Comparison of ENCODE assay signal across 1 cellular context in the genomic region with DNA sequence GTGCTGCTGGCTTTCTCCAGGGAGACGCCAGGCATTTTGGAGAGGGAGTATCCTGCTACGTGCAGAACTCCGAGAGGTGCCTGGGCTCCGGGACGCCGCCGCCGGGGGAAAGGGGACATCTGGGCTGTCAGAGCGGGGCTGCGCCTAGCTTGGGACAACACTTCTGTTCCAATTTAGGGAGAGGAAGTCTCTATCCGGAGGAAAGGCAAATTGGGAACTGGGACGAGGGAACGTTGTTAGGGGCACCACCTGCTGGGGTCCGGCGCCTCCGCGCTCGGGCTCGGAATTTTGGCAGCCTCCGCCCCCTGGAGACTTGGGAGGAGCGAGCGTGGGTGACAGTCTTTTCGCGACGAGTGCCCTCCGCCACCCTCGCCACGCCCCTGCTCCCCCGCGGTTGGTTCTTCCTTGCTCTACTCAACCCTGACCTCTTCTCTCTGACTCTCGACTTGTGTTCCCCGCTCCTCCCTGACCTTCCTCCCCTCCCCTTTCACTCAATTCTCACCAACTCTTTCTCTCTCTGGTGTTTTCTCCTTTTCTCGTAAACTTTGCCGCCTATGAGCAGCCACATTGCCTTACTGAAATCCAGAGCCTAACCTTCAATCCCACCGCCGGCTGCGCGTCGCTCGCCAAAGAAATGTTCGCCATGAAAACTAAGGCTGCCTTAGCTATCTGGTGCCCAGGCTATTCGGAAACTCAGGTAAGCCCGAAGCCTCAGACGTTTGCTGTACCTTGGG.
TF ChIP-seq lines count a peak whose summit lies in the region.

No MANE protein-coding gene starts in this region.

TF ChIP-seq in K562, 482 proteins besides CTCF, POLR2A, EP300 and RAD21 (continued from another document and continues in another):
- TF ChIP-seq, protein P1, sequence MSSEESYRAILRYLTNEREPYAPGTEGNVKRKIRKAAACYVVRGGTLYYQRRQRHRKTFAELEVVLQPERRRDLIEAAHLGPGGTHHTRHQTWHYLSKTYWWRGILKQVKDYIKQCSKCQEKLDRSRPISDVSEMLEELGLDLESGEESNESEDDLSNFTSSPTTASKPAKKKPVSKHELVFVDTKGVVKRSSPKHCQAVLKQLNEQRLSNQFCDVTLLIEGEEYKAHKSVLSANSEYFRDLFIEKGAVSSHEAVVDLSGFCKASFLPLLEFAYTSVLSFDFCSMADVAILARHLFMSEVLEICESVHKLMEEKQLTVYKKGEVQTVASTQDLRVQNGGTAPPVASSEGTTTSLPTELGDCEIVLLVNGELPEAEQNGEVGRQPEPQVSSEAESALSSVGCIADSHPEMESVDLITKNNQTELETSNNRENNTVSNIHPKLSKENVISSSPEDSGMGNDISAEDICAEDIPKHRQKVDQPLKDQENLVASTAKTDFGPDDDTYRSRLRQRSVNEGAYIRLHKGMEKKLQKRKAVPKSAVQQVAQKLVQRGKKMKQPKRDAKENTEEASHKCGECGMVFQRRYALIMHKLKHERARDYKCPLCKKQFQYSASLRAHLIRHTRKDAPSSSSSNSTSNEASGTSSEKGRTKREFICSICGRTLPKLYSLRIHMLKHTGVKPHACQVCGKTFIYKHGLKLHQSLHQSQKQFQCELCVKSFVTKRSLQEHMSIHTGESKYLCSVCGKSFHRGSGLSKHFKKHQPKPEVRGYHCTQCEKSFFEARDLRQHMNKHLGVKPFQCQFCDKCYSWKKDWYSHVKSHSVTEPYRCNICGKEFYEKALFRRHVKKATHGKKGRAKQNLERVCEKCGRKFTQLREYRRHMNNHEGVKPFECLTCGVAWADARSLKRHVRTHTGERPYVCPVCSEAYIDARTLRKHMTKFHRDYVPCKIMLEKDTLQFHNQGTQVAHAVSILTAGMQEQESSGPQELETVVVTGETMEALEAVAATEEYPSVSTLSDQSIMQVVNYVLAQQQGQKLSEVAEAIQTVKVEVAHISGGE (CRISPR knock-in tag; IDR thresholded peaks at IDR 0.05), result peak in 1 of 3 experiments; percentile 74; a peak in 2 of 6 replicates
- TF ChIP-seq SMARCE1 (IDR thresholded peaks at IDR 0.05) (0 out of 2 replicates have a peak, but pooled peaks have one; percentile 26), SMC3 (conservative IDR thresholded peaks at IDR 0.05; ENCODE audit: insufficient read depth, low read depth, low read length) (no peak), MTA1 (IDR thresholded peaks at IDR 0.05; ENCODE audit: borderline replicate concordance) (peak; percentile 53; the same call in 1 of the 2 replicates), SRSF9 (IDR thresholded peaks at IDR 0.05; ENCODE audit: borderline replicate concordance, low read depth, low read length) (no peak), SAFB2 (IDR thresholded peaks at IDR 0.05; ENCODE audit: borderline replicate concordance, low read depth, low read length, severe bottlenecking) (no peak), ZNF217 (CRISPR knock-in tag; IDR thresholded peaks at IDR 0.05) (no peak), SRSF7 (optimal IDR thresholded peaks at IDR 0.05; ENCODE audit: low read depth, low read length) (no peak), HMGN3 (IDR thresholded peaks at IDR 0.05; ENCODE audit: borderline replicate concordance, extremely low read depth, insufficient read length, low read depth, low read length) (peak; percentile 28), LCOR (CRISPR knock-in tag; IDR thresholded peaks at IDR 0.05) (peak; percentile 41; the same call in 1 of the 2 replicates), NCOA1 (IDR thresholded peaks at IDR 0.05; ENCODE audit: low read depth) (no peak), ZNF57 (CRISPR knock-in tag; IDR thresholded peaks at IDR 0.05) (no peak), TCFL5 (CRISPR knock-in tag; conservative IDR thresholded peaks at IDR 0.05) (no peak), MYC (IDR thresholded peaks at IDR 0.05; ENCODE audit: low read depth, low read length) (peak; percentile 11; the same call in 1 of the 2 replicates), MYC (CRISPR knock-in tag; IDR thresholded peaks at IDR 0.05; ENCODE audit: borderline replicate concordance, low read depth) (no peak), TAL1 (IDR thresholded peaks at IDR 0.05) (no peak), STAG1 (CRISPR knock-in tag; IDR thresholded peaks at IDR 0.05; ENCODE audit: borderline replicate concordance) (no peak), BHLHE40 (IDR thresholded peaks at IDR 0.05; ENCODE audit: low read length) (0 out of 2 replicates have a peak, but pooled peaks have one; percentile 36), HDAC8 (tag; IDR thresholded peaks at IDR 0.05) (no peak), CREM (IDR thresholded peaks at IDR 0.05; ENCODE audit: low read depth) (0 out of 2 replicates have a peak, but pooled peaks have one; percentile 37), RFX1 (IDR thresholded peaks at IDR 0.05) (no peak), ZNF584 (CRISPR knock-in tag; IDR thresholded peaks at IDR 0.05; ENCODE audit: low read depth) (no peak), PHF8 (IDR thresholded peaks at IDR 0.05; ENCODE audit: borderline replicate concordance, low read length) (peak; percentile 21; the same call in 1 of the 2 replicates), NFE2 (IDR thresholded peaks at IDR 0.05; ENCODE audit: low read depth) (no peak)
- TF ChIP-seq, protein P2, sequence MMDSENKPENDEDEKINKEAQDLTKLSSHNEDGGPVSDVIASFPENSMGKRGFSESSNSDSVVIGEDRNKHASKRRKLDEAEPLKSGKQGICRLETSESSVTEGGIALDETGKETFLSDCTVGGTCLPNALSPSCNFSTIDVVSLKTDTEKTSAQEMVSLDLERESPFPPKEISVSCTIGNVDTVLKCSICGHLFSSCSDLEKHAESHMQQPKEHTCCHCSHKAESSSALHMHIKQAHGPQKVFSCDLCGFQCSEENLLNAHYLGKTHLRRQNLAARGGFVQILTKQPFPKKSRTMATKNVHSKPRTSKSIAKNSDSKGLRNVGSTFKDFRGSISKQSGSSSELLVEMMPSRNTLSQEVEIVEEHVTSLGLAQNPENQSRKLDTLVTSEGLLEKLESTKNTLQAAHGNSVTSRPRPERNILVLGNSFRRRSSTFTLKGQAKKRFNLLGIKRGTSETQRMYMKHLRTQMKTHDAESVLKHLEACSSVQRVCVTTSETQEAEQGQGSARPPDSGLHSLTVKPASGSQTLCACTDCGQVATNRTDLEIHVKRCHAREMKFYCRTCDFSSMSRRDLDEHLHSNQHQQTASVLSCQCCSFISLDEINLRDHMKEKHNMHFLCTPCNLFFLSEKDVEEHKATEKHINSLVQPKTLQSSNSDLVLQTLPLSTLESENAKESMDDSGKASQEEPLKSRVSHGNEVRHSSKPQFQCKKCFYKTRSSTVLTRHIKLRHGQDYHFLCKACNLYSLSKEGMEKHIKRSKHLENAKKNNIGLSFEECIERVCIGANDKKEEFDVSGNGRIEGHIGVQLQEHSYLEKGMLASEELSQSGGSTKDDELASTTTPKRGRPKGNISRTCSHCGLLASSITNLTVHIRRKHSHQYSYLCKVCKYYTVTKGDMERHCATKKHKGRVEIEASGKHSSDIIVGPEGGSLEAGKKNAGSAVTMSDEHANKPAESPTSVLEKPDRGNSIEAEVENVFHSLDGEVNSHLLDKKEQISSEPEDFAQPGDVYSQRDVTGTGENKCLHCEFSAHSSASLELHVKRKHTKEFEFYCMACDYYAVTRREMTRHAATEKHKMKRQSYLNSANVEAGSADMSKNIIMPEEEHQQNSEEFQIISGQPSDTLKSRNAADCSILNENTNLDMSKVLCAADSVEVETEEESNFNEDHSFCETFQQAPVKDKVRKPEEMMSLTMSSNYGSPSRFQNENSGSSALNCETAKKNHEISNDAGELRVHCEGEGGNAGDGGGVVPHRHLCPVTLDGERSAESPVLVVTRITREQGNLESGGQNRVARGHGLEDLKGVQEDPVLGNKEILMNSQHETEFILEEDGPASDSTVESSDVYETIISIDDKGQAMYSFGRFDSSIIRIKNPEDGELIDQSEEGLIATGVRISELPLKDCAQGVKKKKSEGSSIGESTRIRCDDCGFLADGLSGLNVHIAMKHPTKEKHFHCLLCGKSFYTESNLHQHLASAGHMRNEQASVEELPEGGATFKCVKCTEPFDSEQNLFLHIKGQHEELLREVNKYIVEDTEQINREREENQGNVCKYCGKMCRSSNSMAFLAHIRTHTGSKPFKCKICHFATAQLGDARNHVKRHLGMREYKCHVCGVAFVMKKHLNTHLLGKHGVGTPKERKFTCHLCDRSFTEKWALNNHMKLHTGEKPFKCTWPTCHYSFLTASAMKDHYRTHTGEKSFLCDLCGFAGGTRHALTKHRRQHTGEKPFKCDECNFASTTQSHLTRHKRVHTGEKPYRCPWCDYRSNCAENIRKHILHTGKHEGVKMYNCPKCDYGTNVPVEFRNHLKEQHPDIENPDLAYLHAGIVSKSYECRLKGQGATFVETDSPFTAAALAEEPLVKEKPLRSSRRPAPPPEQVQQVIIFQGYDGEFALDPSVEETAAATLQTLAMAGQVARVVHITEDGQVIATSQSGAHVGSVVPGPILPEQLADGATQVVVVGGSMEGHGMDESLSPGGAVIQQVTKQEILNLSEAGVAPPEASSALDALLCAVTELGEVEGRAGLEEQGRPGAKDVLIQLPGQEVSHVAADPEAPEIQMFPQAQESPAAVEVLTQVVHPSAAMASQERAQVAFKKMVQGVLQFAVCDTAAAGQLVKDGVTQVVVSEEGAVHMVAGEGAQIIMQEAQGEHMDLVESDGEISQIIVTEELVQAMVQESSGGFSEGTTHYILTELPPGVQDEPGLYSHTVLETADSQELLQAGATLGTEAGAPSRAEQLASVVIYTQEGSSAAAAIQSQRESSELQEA (IDR thresholded peaks at IDR 0.05; ENCODE audit: low read depth), result no peak
- TF ChIP-seq, protein P3, sequence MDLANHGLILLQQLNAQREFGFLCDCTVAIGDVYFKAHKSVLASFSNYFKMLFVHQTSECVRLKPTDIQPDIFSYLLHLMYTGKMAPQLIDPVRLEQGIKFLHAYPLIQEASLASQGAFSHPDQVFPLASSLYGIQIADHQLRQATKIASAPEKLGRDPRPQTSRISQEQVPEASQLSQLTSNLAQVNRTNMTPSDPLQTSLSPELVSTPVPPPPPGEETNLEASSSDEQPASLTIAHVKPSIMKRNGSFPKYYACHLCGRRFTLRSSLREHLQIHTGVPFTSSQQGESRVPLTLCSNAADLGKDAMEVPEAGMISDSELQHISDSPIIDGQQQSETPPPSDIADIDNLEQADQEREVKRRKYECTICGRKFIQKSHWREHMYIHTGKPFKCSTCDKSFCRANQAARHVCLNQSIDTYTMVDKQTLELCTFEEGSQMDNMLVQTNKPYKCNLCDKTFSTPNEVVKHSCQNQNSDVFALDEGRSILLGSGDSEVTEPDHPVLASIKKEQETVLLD (IDR thresholded peaks at IDR 0.05), result 0 out of 2 replicates have a peak, but pooled peaks have one; percentile 53
- TF ChIP-seq, protein P4, sequence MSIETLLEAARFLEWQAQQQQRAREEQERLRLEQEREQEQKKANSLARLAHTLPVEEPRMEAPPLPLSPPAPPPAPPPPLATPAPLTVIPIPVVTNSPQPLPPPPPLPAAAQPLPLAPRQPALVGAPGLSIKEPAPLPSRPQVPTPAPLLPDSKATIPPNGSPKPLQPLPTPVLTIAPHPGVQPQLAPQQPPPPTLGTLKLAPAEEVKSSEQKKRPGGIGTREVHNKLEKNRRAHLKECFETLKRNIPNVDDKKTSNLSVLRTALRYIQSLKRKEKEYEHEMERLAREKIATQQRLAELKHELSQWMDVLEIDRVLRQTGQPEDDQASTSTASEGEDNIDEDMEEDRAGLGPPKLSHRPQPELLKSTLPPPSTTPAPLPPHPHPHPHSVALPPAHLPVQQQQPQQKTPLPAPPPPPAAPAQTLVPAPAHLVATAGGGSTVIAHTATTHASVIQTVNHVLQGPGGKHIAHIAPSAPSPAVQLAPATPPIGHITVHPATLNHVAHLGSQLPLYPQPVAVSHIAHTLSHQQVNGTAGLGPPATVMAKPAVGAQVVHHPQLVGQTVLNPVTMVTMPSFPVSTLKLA (conservative IDR thresholded peaks at IDR 0.05), result peak in 1 of 2 experiments; percentile 39; a peak in 2 of 4 replicates
- TF ChIP-seq, protein P5, sequence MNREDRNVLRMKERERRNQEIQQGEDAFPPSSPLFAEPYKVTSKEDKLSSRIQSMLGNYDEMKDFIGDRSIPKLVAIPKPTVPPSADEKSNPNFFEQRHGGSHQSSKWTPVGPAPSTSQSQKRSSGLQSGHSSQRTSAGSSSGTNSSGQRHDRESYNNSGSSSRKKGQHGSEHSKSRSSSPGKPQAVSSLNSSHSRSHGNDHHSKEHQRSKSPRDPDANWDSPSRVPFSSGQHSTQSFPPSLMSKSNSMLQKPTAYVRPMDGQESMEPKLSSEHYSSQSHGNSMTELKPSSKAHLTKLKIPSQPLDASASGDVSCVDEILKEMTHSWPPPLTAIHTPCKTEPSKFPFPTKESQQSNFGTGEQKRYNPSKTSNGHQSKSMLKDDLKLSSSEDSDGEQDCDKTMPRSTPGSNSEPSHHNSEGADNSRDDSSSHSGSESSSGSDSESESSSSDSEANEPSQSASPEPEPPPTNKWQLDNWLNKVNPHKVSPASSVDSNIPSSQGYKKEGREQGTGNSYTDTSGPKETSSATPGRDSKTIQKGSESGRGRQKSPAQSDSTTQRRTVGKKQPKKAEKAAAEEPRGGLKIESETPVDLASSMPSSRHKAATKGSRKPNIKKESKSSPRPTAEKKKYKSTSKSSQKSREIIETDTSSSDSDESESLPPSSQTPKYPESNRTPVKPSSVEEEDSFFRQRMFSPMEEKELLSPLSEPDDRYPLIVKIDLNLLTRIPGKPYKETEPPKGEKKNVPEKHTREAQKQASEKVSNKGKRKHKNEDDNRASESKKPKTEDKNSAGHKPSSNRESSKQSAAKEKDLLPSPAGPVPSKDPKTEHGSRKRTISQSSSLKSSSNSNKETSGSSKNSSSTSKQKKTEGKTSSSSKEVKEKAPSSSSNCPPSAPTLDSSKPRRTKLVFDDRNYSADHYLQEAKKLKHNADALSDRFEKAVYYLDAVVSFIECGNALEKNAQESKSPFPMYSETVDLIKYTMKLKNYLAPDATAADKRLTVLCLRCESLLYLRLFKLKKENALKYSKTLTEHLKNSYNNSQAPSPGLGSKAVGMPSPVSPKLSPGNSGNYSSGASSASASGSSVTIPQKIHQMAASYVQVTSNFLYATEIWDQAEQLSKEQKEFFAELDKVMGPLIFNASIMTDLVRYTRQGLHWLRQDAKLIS (CRISPR knock-in tag; IDR thresholded peaks at IDR 0.05), result no peak
- TF ChIP-seq, protein P6, sequence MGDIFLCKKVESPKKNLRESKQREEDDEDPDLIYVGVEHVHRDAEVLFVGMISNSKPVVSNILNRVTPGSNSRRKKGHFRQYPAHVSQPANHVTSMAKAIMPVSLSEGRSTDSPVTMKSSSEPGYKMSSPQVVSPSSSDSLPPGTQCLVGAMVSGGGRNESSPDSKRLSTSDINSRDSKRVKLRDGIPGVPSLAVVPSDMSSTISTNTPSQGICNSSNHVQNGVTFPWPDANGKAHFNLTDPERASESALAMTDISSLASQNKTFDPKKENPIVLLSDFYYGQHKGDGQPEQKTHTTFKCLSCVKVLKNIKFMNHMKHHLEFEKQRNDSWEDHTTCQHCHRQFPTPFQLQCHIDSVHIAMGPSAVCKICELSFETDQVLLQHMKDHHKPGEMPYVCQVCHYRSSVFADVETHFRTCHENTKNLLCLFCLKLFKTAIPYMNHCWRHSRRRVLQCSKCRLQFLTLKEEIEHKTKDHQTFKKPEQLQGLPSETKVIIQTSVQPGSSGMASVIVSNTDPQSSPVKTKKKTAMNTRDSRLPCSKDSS (IDR thresholded peaks at IDR 0.05; ENCODE audit: low read depth, partially characterized antibody), result no peak
- TF ChIP-seq, protein P7, sequence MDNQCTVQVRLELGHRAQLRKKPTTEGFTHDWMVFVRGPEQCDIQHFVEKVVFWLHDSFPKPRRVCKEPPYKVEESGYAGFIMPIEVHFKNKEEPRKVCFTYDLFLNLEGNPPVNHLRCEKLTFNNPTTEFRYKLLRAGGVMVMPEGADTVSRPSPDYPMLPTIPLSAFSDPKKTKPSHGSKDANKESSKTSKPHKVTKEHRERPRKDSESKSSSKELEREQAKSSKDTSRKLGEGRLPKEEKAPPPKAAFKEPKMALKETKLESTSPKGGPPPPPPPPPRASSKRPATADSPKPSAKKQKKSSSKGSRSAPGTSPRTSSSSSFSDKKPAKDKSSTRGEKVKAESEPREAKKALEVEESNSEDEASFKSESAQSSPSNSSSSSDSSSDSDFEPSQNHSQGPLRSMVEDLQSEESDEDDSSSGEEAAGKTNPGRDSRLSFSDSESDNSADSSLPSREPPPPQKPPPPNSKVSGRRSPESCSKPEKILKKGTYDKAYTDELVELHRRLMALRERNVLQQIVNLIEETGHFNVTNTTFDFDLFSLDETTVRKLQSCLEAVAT (IDR thresholded peaks at IDR 0.05), result peak in 1 of 2 experiments; percentile 42; a peak in 1 of 4 replicates
